Comparison of ENCODE assay signal across 13 cellular contexts in genomic region chr5:163354685-163355084, GRCh38.
DNase-seq lines count a peak whose midpoint lies in the region; ATAC-seq, FAIRE-seq and TF ChIP-seq lines count a peak whose summit lies in the region.
"Had no signal": no experiment of that assay in that cellular context is flagged by ENCODE, and none has a peak within 500 bp of the region (broad histone marks: within the 10 kb centered on the region; RNA-seq: fewer than 3 reads in every experiment).

No MANE protein-coding gene starts in this region.

- H3K4me1 ChIP-seq in breast epithelium (no peaks in the 10 kb centered on the region), BE2C (peaks cover 18% of the 10 kb centered on the region)

- intact Hi-C loops in breast epithelium (cut with DNase I; ENCODE audit: low total_unique reads), result no loop called here

- no peaks in the 10 kb centered on the region for H3K9me3 Mint-ChIP-seq in stimulated activated memory B cell treated with anti-CD40 and anti-IgM and Interleukin-4, amounts not matched to agents 10 μg/mL and 1 μg/mL and 100 μg/mL, for 72 hours

- H3K27me3 Mint-ChIP-seq in stimulated activated memory B cell treated with anti-CD40 and anti-IgM and Interleukin-4, amounts not matched to agents 10 μg/mL and 1 μg/mL and 100 μg/mL, for 72 hours, result peaks cover 3% of the 10 kb centered on the region

- H3K4me3 ChIP-seq in breast epithelium (no peak overlapping the region), BE2C (ENCODE audit: low read depth, low read length) (no peak overlapping the region)
- H3K4me3 ChIP-seq: spleen had no signal

- DNase-seq in GM19239 (ENCODE audit: insufficient read length, low spot score) (peak; percentile 39), breast epithelium (ENCODE audit: low spot score in 2 of 2) (no peak), BE2C (no peak), SHP77 (lab: John Stamatoyannopoulos, UW) (no peak)
- DNase-seq: activated CD4-positive, CD25-positive, alpha-beta regulatory T cell treated with anti-CD3 and anti-CD28 coated beads, Interleukin-2, amount 50 U/mL, for 72 hours; GDM1; IMR-90; NCI-H748 treated with DMSO at 0.1 percent for 48 hours; spleen had no signal

- no peaks in the 10 kb centered on the region for H3K36me3 Mint-ChIP-seq in stimulated activated memory B cell treated with anti-CD40 and anti-IgM and Interleukin-4, amounts not matched to agents 10 μg/mL and 1 μg/mL and 100 μg/mL, for 72 hours

- H3K4me1 Mint-ChIP-seq in stimulated activated memory B cell treated with anti-CD40 and anti-IgM and Interleukin-4, amounts not matched to agents 10 μg/mL and 1 μg/mL and 100 μg/mL, for 72 hours, result peaks cover 20% of the 10 kb centered on the region

- no peak overlapping the region for H3K27ac ChIP-seq in breast epithelium

- H3K27me3 ChIP-seq in breast epithelium, result no peaks in the 10 kb centered on the region
- no peaks in the 10 kb centered on the region for H3K27me3 ChIP-seq in BE2C
- H3K27me3 ChIP-seq: spleen had no signal

- no peak for TF ChIP-seq CTCF in breast epithelium (IDR thresholded peaks at IDR 0.05)
- TF ChIP-seq CTCF in BE2C (IDR thresholded peaks at IDR 0.05; ENCODE audit: low read depth, low read length), result no peak

- no peak overlapping the region for H3K4me3 Mint-ChIP-seq in stimulated activated memory B cell treated with anti-CD40 and anti-IgM and Interleukin-4, amounts not matched to agents 10 μg/mL and 1 μg/mL and 100 μg/mL, for 72 hours

- ATAC-seq in HG02759 (IDR thresholded peaks at IDR 0.05; ENCODE audit: unreplicated experiment) (peak; percentile 99), HG03565 (IDR thresholded peaks at IDR 0.05; ENCODE audit: unreplicated experiment) (peak; percentile 100)
- ATAC-seq in stimulated activated memory B cell treated with anti-CD40 and anti-IgM and Interleukin-4, amounts not matched to agents 10 μg/mL and 1 μg/mL and 100 μg/mL, for 72 hours, result peak; percentile 93

- FAIRE-seq in GM19239 (lab: Jason Lieb, UNC), result peak; percentile 59
- FAIRE-seq: astrocyte had no signal

- H3K36me3 ChIP-seq in breast epithelium (no peaks in the 10 kb centered on the region), BE2C (no peaks in the 10 kb centered on the region)
- H3K36me3 ChIP-seq: spleen had no signal

- no peaks in the 10 kb centered on the region for H3K9me3 ChIP-seq in breast epithelium
- no peaks in the 10 kb centered on the region for H3K9me3 ChIP-seq in BE2C
- H3K9me3 ChIP-seq: spleen had no signal

- no peak overlapping the region for H3K27ac Mint-ChIP-seq in stimulated activated memory B cell treated with anti-CD40 and anti-IgM and Interleukin-4, amounts not matched to agents 10 μg/mL and 1 μg/mL and 100 μg/mL, for 72 hours

- TF ChIP-seq POLR2A in breast epithelium (IDR thresholded peaks at IDR 0.05), result no peak
